In the genomic region with DNA sequence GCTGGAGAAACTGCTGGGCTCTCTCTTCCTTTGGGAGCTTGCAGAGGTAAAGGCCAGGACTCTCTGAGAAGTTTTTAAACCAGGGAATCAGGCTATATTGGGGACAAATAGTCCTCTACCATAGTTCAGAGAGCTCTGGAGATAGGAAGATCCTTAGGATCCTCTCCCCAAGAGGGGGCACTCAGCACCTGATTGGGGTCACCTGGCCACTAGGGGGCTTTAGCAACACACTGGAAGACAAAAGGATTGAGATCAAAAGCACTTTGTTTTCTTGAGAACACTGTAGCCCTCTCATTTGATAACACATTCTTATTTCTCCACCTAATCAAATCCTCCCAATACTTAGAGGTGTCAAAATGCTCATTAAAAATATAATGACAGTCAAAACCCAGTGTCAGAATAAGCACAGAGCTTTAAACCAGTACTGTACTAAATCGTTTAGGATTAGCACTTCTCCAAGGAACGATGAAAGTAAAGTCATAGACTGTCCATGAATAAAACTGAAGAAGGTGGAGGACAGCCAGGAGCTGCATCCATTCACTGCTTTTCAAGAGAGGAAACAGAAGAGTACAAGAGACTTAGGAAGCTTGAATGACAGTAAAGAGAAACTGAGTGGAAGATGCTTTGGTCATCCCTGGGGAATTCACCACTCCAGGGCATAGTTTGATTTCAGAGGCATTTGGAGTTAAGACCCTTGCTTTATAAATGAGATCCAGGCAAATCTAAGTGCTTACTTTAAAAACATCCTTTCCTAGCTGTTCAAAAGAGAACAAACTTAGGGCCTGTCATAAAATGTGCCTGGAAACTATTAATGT, we compare ENCODE assay signal across 10 cellular contexts. TPM values are rescaled to one million over a fixed set of nuclear protein-coding genes. Genes with fewer than 3 reads are reported as not detected.
DNase-seq lines count a peak whose midpoint lies in the region; ATAC-seq, FAIRE-seq and TF ChIP-seq lines count a peak whose summit lies in the region.
"Had no signal": no experiment of that assay in that cellular context is flagged by ENCODE, and none has a peak within 500 bp of the region (broad histone marks: within the 10 kb centered on the region; RNA-seq: fewer than 3 reads in every experiment).

No MANE protein-coding gene starts in this region.

- ATAC-seq in SK-N-SH treated with all-trans-retinoic acid at 6 μM for 48 hours: no peak
- peak in 3 of 4 donors; percentile 53 to 76 (median 60) for ATAC-seq in pancreas
- no peak for ATAC-seq in HG03469 (IDR thresholded peaks at IDR 0.05; ENCODE audit: unreplicated experiment)
- no peak for ATAC-seq in GM19467 (IDR thresholded peaks at IDR 0.05; ENCODE audit: unreplicated experiment)

- TF ChIP-seq POLR2A in GM12892 (IDR thresholded peaks at IDR 0.05; ENCODE audit: low read depth, low read length): no peak

- H3K9me3 ChIP-seq in SK-N-SH: no peaks in the 10 kb centered on the region
- no peaks in the 10 kb centered on the region for H3K9me3 ChIP-seq in pancreas

- H3K27me3 Mint-ChIP-seq in brain: peaks cover 10% of the 10 kb centered on the region

- H3K4me1 ChIP-seq in SK-N-SH (ENCODE audit: control insufficient read depth in 1 of 2, insufficient read depth in 2 of 2, low read depth in 1 of 2, low read length in 1 of 2): no peaks in the 10 kb centered on the region
- H3K4me1 ChIP-seq in pancreas: no peaks in the 10 kb centered on the region

- H3K27me3 ChIP-seq in SK-N-SH (ENCODE audit: insufficient read depth): peaks cover 3% of the 10 kb centered on the region
- no peaks in the 10 kb centered on the region for H3K27me3 ChIP-seq in pancreas

- POLR2A ChIA-PET in SK-N-SH (lab: Yijun Ruan, JAX): no interaction called here

- H3K4me2 ChIP-seq in SK-N-SH: no peak overlapping the region

- no peaks in the 10 kb centered on the region for H3F3A ChIP-seq in SK-N-SH (replicated peaks; ENCODE audit: insufficient read depth)

- CTCF ChIA-PET in SK-N-SH (lab: Yijun Ruan, JAX): interaction anchor here (0.6 to 2.9 kb wide), 13 partner anchors 8 to 494 kb away, joined by 3 to 20 read pairs (median 4); no protein-coding TSS in a partner anchor

- H3K36me3 ChIP-seq in SK-N-SH (replicated peaks in 1 of 2; ENCODE audit: control insufficient read depth in 1 of 2, insufficient read depth in 2 of 2, low read length in 1 of 2): no peaks in the 10 kb centered on the region
- H3K36me3 ChIP-seq in pancreas: no peaks in the 10 kb centered on the region

- peak; percentile 39 for TF ChIP-seq CTCF in SK-N-SH (IDR thresholded peaks at IDR 0.05)
- TF ChIP-seq CTCF in brain (conservative IDR thresholded peaks at IDR 0.05): peak; percentile 34 to 62
- TF ChIP-seq CTCF in pancreas (IDR thresholded peaks at IDR 0.05): peak; percentile 16 to 52 (median 40)

- TF ChIP-seq RAD21 in SK-N-SH (IDR thresholded peaks at IDR 0.05; ENCODE audit: low read length): peak; percentile 53

- H3K27ac Mint-ChIP-seq in brain: no peak overlapping the region
- H3K27ac Mint-ChIP-seq: activated naive CD4-positive, alpha-beta T cell treated with anti-CD3 and anti-CD28 coated beads, Interleukin-2, amount 50 U/mL, for 24 hours; naive B cell had no signal

- H3K27ac ChIP-seq in SK-N-SH (ENCODE audit: low read depth in 2 of 2, low read length in 1 of 2) (no peak overlapping the region), pancreas (no peak overlapping the region)

- peaks cover 0 to 5% (median 0%) of the 10 kb centered on the region in 5 experiments for H3K9me3 Mint-ChIP-seq in brain
- H3K9me3 Mint-ChIP-seq: activated naive CD4-positive, alpha-beta T cell treated with anti-CD3 and anti-CD28 coated beads, Interleukin-2, amount 50 U/mL, for 24 hours; naive B cell had no signal

- no peak overlapping the region for H2AFZ ChIP-seq in SK-N-SH (ENCODE audit: low read depth)

- H3K4me3 ChIP-seq in SK-N-SH (ENCODE audit: low read depth in 2 of 2, low read length in 1 of 2) (no peak overlapping the region), pancreas (no peak overlapping the region)

- no peak for TF ChIP-seq EP300 in SK-N-SH (IDR thresholded peaks at IDR 0.05; ENCODE audit: borderline replicate concordance in 1 of 2, low read depth in 1 of 2, low read length in 1 of 2)

- WGBS in SK-N-SH (ENCODE audit: low lambda C conversion rate): 21% methylated on average over 2 of the region's 2 CpGs
- WGBS in pancreas, 2 donors: 78% methylated on average over 2 of the region's 2 CpGs

- H3K9ac ChIP-seq in SK-N-SH: no peak overlapping the region

- no peaks in the 10 kb centered on the region for H3K36me3 Mint-ChIP-seq in brain
- H3K36me3 Mint-ChIP-seq: activated naive CD4-positive, alpha-beta T cell treated with anti-CD3 and anti-CD28 coated beads, Interleukin-2, amount 50 U/mL, for 24 hours; naive B cell had no signal

- FAIRE-seq in pancreas (lab: Jason Lieb, UNC) (no peak), GM12892 (lab: Jason Lieb, UNC) (no peak)

- no peaks in the 10 kb centered on the region for H3K9me2 ChIP-seq in SK-N-SH

- H3K4me3 Mint-ChIP-seq in brain: no peak overlapping the region
- H3K4me3 Mint-ChIP-seq: activated naive CD4-positive, alpha-beta T cell treated with anti-CD3 and anti-CD28 coated beads, Interleukin-2, amount 50 U/mL, for 24 hours; naive B cell had no signal

- intact Hi-C loops in pancreas (cut with DNase I): no loop called here

- H3K79me2 ChIP-seq in SK-N-SH (ENCODE audit: insufficient read depth): no peaks in the 10 kb centered on the region

- DNase-seq in SK-N-SH (no peak), NCI-H1092 (lab: John Stamatoyannopoulos, UW) (peak; percentile 26), pancreas (peak in 3 of 6 donors; percentile 28 to 62 (median 36)), GM12892 (ENCODE audit: insufficient read length) (no peak)
- DNase-seq: naive B cell had no signal

- no peaks in the 10 kb centered on the region for H4K20me1 ChIP-seq in SK-N-SH (ENCODE audit: insufficient read depth)

- H3K4me1 Mint-ChIP-seq in brain: peaks cover 7% of the 10 kb centered on the region
- H3K4me1 Mint-ChIP-seq: activated naive CD4-positive, alpha-beta T cell treated with anti-CD3 and anti-CD28 coated beads, Interleukin-2, amount 50 U/mL, for 24 hours; naive B cell had no signal

TF ChIP-seq in SK-N-SH, 30 proteins besides CTCF, POLR2A, EP300 and RAD21 (continues in another document):
- TF ChIP-seq NRF1 (IDR thresholded peaks at IDR 0.05; ENCODE audit: low read depth, low read length): no peak
- TF ChIP-seq, protein P1, sequence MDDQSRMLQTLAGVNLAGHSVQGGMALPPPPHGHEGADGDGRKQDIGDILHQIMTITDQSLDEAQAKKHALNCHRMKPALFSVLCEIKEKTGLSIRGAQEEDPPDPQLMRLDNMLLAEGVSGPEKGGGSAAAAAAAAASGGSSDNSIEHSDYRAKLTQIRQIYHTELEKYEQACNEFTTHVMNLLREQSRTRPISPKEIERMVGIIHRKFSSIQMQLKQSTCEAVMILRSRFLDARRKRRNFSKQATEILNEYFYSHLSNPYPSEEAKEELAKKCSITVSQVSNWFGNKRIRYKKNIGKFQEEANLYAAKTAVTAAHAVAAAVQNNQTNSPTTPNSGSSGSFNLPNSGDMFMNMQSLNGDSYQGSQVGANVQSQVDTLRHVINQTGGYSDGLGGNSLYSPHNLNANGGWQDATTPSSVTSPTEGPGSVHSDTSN (IDR thresholded peaks at IDR 0.05): no peak
- no peak for TF ChIP-seq MXI1 (IDR thresholded peaks at IDR 0.05; ENCODE audit: low read depth, low read length)
- no peak for TF ChIP-seq TAF1 (IDR thresholded peaks at IDR 0.05; ENCODE audit: borderline replicate concordance, low read depth, low read length)
- no peak for TF ChIP-seq RXRA (IDR thresholded peaks at IDR 0.05; ENCODE audit: borderline replicate concordance, low read depth)
- TF ChIP-seq GATA2 (CRISPR knock-in tag; IDR thresholded peaks at IDR 0.05): no peak
- no peak for TF ChIP-seq FOXM1 (IDR thresholded peaks at IDR 0.05; ENCODE audit: low read depth)
- no peak for TF ChIP-seq FOXJ3 (CRISPR knock-in tag; IDR thresholded peaks at IDR 0.05)

TF ChIP-seq in SK-N-SH treated with all-trans-retinoic acid at 6 μM for 48 hours, 23 proteins besides CTCF, POLR2A, EP300 and RAD21 (continues in another document):
- TF ChIP-seq TOX (CRISPR knock-in tag; IDR thresholded peaks at IDR 0.05; ENCODE audit: borderline replicate concordance): no peak
- TF ChIP-seq SNAI2 (CRISPR knock-in tag; IDR thresholded peaks at IDR 0.05): no peak
- TF ChIP-seq, protein P2, sequence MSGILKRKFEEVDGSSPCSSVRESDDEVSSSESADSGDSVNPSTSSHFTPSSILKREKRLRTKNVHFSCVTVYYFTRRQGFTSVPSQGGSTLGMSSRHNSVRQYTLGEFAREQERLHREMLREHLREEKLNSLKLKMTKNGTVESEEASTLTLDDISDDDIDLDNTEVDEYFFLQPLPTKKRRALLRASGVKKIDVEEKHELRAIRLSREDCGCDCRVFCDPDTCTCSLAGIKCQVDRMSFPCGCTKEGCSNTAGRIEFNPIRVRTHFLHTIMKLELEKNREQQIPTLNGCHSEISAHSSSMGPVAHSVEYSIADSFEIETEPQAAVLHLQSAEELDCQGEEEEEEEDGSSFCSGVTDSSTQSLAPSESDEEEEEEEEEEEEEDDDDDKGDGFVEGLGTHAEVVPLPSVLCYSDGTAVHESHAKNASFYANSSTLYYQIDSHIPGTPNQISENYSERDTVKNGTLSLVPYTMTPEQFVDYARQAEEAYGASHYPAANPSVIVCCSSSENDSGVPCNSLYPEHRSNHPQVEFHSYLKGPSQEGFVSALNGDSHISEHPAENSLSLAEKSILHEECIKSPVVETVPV (CRISPR knock-in tag; IDR thresholded peaks at IDR 0.05): no peak
- TF ChIP-seq GLIS3 (CRISPR knock-in tag; IDR thresholded peaks at IDR 0.05): no peak
- TF ChIP-seq, protein P3, sequence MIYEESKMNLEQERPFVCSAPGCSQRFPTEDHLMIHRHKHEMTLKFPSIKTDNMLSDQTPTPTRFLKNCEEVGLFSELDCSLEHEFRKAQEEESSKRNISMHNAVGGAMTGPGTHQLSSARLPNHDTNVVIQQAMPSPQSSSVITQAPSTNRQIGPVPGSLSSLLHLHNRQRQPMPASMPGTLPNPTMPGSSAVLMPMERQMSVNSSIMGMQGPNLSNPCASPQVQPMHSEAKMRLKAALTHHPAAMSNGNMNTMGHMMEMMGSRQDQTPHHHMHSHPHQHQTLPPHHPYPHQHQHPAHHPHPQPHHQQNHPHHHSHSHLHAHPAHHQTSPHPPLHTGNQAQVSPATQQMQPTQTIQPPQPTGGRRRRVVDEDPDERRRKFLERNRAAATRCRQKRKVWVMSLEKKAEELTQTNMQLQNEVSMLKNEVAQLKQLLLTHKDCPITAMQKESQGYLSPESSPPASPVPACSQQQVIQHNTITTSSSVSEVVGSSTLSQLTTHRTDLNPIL (CRISPR knock-in tag; IDR thresholded peaks at IDR 0.05; ENCODE audit: low read depth): no peak
- no peak for TF ChIP-seq ZFP3 (CRISPR knock-in tag; IDR thresholded peaks at IDR 0.05)
- TF ChIP-seq ZNF8 (CRISPR knock-in tag; IDR thresholded peaks at IDR 0.05): no peak

RNA-seq across cellular contexts. Expression of a gene that starts 26.5 kb away (rescaled TPM):
- not detected in 2 replicates for polyA plus RNA-seq in SK-N-SH (2012; rRNA removed)
- not detected in 2 replicates for polyA plus RNA-seq in SK-N-SH (2012; cell fraction: cytosol; rRNA removed)
- polyA plus RNA-seq in SK-N-SH (2012; cell fraction: nucleus; rRNA removed): not detected in 2 replicates
- 3.3 TPM for polyA plus RNA-seq in brain (ENCODE audit: insufficient read depth, low read depth, low replicate concordance)
- 1 to 10 TPM in 5 of 6 donors, under 1 TPM in 1; 0.59 to 4.6 (median 2.0) TPM for total RNA-seq in pancreas
- polyA plus RNA-seq in pancreas: 1 to 10 TPM; 1.9 to 2.0 TPM
- 4.7 TPM for polyA plus RNA-seq in GM12892 (2012; ENCODE audit: missing spikeins)

Comparison
In these comparisons a context has a peak if more than half of its experiments do, and no peak if none do; other contexts are left out.
1. ATAC-seq: peak in pancreas (3 of 4); none in SK-N-SH treated with all-trans-retinoic acid at 6 μM for 48 hours (single experiment), HG03469 (single experiment) and GM19467 (single experiment).
2. Peak in every context shown above with its lines, with median percentiles within 50 percentile points of each other: CTCF ChIP-seq.